Comparison of ENCODE assay signal across 8 cellular contexts in the genomic region with DNA sequence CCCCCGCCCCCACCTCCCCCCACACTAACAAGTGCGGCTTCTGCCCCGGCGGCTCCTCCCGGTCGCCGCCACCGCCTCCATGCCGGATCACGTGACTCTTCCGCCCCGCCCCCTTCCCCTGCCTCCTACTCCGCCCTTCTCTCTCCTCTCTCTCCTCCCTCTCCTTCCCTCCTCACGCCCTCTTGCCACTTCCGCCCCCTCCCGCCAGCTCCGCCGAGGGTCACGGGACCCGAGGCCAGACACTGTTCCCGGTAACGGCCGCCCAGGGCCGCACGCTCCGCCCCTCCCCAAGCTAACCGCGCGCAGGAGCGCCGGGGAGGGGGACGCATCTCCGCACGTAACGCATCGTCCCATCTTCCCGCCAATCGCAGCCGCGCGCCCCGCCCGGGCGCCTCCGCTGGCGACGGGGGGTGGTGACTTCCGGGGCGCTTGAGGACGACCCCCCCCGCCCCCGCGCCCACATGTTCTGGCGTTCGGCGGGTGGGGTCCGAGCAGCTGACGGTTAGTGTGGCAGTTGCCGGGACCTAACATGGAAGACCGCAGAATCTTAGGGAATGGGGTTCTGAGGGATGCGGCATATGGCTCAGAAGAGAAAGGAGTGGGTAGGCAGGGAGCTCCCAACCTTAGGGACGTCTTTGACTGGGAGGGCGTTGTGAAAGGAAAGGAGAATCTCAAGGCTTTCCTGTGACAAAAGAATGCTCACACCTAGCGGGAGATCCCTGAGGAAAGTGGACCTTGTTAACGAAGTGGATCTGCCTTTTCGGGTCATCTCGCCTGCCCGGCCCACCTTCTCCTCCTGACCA. TPM values are rescaled to one million over a fixed set of nuclear protein-coding genes. Genes with fewer than 3 reads are reported as not detected.
DNase-seq lines count a peak whose midpoint lies in the region; TF ChIP-seq lines count a peak whose summit lies in the region.

Gene USP32 (minus strand): TSS at position 92 of the 803 bp plus-strand sequence. CDS start 194 bp downstream, outside the sequence.

- H3K4me3 Mint-ChIP-seq in neural progenitor cell = peak within 1 kb of the TSS; percentile 94

- in situ Hi-C loops in G401 (cut with HindIII; ENCODE audit: low sequenced_read_pairs) = no loop called here

- peaks cover 39% of the 10 kb centered on the region for H3K4me1 Mint-ChIP-seq in neural progenitor cell

- peaks cover 31% of the 10 kb centered on the region for H3K4me1 ChIP-seq in neural progenitor cell

- peak within 1 kb of the TSS; percentile 94 for H3K4me2 ChIP-seq in neural progenitor cell

- no peaks in the 10 kb centered on the region for H3K36me3 ChIP-seq in H7 (replicated peaks; ENCODE audit: control insufficient read depth, insufficient read depth, low read length)
- no peaks in the 10 kb centered on the region for H3K36me3 ChIP-seq in MG63
- no peaks in the 10 kb centered on the region for H3K36me3 ChIP-seq in neural progenitor cell

- no peaks in the 10 kb centered on the region for H3K36me3 Mint-ChIP-seq in neural progenitor cell

- TF ChIP-seq CTCF in foreskin fibroblast (IDR thresholded peaks at IDR 0.05; ENCODE audit: low read depth, low read length) = peak; percentile 17
- TF ChIP-seq CTCF in neural progenitor cell (IDR thresholded peaks at IDR 0.05) = peak; percentile 1

- H3K9me3 ChIP-seq in MG63 = no peaks in the 10 kb centered on the region
- H3K9me3 ChIP-seq in neural progenitor cell (ENCODE audit: low read depth) = no peaks in the 10 kb centered on the region

- H3K27ac ChIP-seq in neural progenitor cell = peak within 1 kb of the TSS; percentile 94

- H3K27me3 ChIP-seq in H7 (ENCODE audit: control insufficient read depth, insufficient read depth, low read length) (no peaks in the 10 kb centered on the region), MG63 (no peaks in the 10 kb centered on the region), neural progenitor cell (no peaks in the 10 kb centered on the region)

- H3F3A ChIP-seq in neural progenitor cell (ENCODE audit: low read depth) = peaks cover 35% of the 10 kb centered on the region

- no peaks in the 10 kb centered on the region for H3K9me3 Mint-ChIP-seq in neural progenitor cell

- peaks cover 35% of the 10 kb centered on the region for H4K20me1 ChIP-seq in neural progenitor cell (ENCODE audit: low read depth)

- H3K4me3 ChIP-seq in H7 (ENCODE audit: insufficient read depth, low read depth, low read length) = peak within 1 kb of the TSS; percentile 97
- peak within 1 kb of the TSS; percentile 64 for H3K4me3 ChIP-seq in MG63
- H3K4me3 ChIP-seq in foreskin fibroblast (ENCODE audit: low read depth in 1 of 2, low read length in 2 of 2) = peak within 1 kb of the TSS; percentile 97
- peak within 1 kb of the TSS; percentile 87 for H3K4me3 ChIP-seq in neural progenitor cell

- H3K27me3 Mint-ChIP-seq in neural progenitor cell (ENCODE audit: insufficient read depth, low read depth) = peaks cover 12% of the 10 kb centered on the region

- DNase-seq in G401 (ENCODE audit: low spot score) (peak; percentile 96), H7 (peak; percentile 97), MG63 (peak; percentile 99), SIG-M5 (lab: John Stamatoyannopoulos, UW) (peak; percentile 89), activated gamma-delta T cell treated with Interleukin-2 at 50 U/mL for 16 hours (peak; percentile 99), foreskin fibroblast (peak; percentile 99 to 100), neural progenitor cell (ENCODE audit: low spot score) (peak; percentile 99), stromal cell of bone marrow (ENCODE audit: low read depth) (peak; percentile 97)

- peak within 1 kb of the TSS; percentile 76 for H2AFZ ChIP-seq in neural progenitor cell (replicated peaks)

- H3K9ac ChIP-seq in neural progenitor cell = peak within 1 kb of the TSS; percentile 72

- H3K27ac Mint-ChIP-seq in neural progenitor cell = peak within 1 kb of the TSS; percentile 98

- peaks cover 44% of the 10 kb centered on the region for H3K79me2 ChIP-seq in neural progenitor cell (ENCODE audit: low read depth)

RNA-seq across cellular contexts. Expression of gene USP32, which starts in this region (rescaled TPM):
- total RNA-seq in G401 (2014; rRNA removed; shearing (Covaris generic)) = 42.4 and 43.7 TPM in 2 replicates
- 60.2 and 91.5 TPM in 2 replicates for total RNA-seq in H7 (2014; rRNA removed; shearing (Covaris generic))
- total RNA-seq in MG63 (2014; rRNA removed; shearing (Covaris generic); ENCODE audit: low replicate concordance) = 24.7 and 37.4 TPM in 2 replicates
- 37.1 and 45.0 TPM in 2 replicates for total RNA-seq in neural progenitor cell (ENCODE audit: low replicate concordance)

Comparison
In these comparisons a context has a peak if more than half of its experiments do, and no peak if none do; other contexts are left out.
1. Peak in every context shown above with its lines: DNase-seq, H3K4me3 ChIP-seq and H3K27ac ChIP-seq.